In the genomic region with DNA sequence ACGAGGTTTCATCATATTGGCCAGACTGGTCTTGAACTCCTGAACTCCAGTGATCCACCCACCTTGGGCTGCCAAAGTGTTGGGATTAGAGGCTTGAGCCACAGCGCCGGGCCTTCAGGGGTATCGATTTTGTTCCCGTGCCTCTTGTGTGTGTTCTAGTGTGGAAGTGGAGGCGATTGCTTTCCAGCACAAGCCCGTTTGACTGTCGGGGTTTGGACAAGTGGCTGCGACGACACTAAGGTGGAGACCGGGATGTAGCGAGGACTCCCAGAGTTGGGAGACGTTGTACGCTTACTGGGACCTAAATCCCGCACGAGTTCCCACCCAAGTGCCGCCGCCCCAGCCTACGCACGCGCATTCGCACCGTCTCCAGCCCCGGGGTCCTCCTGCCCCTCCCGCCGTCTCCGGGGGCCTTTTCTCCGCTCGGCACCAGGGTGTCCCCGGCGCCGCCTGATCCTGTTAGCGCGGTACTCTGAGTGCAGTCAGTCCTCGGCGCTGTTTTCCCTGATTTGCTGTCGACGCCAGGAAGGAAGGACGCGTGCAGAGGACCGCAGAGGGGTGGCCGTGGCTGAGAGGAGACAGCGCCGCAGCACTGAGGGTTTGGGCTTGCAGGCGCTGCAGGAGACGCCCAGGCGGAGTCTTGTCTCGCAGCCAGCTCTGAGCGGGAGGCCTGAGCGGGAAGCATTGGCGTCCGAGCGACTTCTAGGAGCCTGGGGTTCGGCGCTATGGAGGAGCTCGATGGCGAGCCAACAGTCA, we compare ENCODE assay signal across 1 cellular context.
A peak's percentile ranks its signal among the peaks of the same experiment; 100 is the strongest.
TF ChIP-seq lines count a peak whose summit lies in the region.

A gene with protein sequence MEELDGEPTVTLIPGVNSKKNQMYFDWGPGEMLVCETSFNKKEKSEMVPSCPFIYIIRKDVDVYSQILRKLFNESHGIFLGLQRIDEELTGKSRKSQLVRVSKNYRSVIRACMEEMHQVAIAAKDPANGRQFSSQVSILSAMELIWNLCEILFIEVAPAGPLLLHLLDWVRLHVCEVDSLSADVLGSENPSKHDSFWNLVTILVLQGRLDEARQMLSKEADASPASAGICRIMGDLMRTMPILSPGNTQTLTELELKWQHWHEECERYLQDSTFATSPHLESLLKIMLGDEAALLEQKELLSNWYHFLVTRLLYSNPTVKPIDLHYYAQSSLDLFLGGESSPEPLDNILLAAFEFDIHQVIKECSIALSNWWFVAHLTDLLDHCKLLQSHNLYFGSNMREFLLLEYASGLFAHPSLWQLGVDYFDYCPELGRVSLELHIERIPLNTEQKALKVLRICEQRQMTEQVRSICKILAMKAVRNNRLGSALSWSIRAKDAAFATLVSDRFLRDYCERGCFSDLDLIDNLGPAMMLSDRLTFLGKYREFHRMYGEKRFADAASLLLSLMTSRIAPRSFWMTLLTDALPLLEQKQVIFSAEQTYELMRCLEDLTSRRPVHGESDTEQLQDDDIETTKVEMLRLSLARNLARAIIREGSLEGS (plus strand): TSS at position 643 of the 756 bp plus-strand sequence. CDS start 83 bp downstream, at position 726.

TF ChIP-seq in K562, 482 proteins besides CTCF, POLR2A, EP300 and RAD21 (continued from another document and continues in another):
- TF ChIP-seq, protein P1, sequence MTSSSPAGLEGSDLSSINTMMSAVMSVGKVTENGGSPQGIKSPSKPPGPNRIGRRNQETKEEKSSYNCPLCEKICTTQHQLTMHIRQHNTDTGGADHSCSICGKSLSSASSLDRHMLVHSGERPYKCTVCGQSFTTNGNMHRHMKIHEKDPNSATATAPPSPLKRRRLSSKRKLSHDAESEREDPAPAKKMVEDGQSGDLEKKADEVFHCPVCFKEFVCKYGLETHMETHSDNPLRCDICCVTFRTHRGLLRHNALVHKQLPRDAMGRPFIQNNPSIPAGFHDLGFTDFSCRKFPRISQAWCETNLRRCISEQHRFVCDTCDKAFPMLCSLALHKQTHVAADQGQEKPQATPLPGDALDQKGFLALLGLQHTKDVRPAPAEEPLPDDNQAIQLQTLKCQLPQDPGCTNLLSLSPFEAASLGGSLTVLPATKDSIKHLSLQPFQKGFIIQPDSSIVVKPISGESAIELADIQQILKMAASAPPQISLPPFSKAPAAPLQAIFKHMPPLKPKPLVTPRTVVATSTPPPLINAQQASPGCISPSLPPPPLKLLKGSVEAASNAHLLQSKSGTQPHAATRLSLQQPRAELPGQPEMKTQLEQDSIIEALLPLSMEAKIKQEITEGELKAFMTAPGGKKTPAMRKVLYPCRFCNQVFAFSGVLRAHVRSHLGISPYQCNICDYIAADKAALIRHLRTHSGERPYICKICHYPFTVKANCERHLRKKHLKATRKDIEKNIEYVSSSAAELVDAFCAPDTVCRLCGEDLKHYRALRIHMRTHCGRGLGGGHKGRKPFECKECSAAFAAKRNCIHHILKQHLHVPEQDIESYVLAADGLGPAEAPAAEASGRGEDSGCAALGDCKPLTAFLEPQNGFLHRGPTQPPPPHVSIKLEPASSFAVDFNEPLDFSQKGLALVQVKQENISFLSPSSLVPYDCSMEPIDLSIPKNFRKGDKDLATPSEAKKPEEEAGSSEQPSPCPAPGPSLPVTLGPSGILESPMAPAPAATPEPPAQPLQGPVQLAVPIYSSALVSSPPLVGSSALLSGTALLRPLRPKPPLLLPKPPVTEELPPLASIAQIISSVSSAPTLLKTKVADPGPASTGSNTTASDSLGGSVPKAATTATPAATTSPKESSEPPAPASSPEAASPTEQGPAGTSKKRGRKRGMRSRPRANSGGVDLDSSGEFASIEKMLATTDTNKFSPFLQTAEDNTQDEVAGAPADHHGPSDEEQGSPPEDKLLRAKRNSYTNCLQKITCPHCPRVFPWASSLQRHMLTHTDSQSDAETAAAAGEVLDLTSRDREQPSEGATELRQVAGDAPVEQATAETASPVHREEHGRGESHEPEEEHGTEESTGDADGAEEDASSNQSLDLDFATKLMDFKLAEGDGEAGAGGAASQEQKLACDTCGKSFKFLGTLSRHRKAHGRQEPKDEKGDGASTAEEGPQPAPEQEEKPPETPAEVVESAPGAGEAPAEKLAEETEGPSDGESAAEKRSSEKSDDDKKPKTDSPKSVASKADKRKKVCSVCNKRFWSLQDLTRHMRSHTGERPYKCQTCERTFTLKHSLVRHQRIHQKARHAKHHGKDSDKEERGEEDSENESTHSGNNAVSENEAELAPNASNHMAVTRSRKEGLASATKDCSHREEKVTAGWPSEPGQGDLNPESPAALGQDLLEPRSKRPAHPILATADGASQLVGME (CRISPR knock-in tag; IDR thresholded peaks at IDR 0.05), result no peak
- TF ChIP-seq, protein P2, sequence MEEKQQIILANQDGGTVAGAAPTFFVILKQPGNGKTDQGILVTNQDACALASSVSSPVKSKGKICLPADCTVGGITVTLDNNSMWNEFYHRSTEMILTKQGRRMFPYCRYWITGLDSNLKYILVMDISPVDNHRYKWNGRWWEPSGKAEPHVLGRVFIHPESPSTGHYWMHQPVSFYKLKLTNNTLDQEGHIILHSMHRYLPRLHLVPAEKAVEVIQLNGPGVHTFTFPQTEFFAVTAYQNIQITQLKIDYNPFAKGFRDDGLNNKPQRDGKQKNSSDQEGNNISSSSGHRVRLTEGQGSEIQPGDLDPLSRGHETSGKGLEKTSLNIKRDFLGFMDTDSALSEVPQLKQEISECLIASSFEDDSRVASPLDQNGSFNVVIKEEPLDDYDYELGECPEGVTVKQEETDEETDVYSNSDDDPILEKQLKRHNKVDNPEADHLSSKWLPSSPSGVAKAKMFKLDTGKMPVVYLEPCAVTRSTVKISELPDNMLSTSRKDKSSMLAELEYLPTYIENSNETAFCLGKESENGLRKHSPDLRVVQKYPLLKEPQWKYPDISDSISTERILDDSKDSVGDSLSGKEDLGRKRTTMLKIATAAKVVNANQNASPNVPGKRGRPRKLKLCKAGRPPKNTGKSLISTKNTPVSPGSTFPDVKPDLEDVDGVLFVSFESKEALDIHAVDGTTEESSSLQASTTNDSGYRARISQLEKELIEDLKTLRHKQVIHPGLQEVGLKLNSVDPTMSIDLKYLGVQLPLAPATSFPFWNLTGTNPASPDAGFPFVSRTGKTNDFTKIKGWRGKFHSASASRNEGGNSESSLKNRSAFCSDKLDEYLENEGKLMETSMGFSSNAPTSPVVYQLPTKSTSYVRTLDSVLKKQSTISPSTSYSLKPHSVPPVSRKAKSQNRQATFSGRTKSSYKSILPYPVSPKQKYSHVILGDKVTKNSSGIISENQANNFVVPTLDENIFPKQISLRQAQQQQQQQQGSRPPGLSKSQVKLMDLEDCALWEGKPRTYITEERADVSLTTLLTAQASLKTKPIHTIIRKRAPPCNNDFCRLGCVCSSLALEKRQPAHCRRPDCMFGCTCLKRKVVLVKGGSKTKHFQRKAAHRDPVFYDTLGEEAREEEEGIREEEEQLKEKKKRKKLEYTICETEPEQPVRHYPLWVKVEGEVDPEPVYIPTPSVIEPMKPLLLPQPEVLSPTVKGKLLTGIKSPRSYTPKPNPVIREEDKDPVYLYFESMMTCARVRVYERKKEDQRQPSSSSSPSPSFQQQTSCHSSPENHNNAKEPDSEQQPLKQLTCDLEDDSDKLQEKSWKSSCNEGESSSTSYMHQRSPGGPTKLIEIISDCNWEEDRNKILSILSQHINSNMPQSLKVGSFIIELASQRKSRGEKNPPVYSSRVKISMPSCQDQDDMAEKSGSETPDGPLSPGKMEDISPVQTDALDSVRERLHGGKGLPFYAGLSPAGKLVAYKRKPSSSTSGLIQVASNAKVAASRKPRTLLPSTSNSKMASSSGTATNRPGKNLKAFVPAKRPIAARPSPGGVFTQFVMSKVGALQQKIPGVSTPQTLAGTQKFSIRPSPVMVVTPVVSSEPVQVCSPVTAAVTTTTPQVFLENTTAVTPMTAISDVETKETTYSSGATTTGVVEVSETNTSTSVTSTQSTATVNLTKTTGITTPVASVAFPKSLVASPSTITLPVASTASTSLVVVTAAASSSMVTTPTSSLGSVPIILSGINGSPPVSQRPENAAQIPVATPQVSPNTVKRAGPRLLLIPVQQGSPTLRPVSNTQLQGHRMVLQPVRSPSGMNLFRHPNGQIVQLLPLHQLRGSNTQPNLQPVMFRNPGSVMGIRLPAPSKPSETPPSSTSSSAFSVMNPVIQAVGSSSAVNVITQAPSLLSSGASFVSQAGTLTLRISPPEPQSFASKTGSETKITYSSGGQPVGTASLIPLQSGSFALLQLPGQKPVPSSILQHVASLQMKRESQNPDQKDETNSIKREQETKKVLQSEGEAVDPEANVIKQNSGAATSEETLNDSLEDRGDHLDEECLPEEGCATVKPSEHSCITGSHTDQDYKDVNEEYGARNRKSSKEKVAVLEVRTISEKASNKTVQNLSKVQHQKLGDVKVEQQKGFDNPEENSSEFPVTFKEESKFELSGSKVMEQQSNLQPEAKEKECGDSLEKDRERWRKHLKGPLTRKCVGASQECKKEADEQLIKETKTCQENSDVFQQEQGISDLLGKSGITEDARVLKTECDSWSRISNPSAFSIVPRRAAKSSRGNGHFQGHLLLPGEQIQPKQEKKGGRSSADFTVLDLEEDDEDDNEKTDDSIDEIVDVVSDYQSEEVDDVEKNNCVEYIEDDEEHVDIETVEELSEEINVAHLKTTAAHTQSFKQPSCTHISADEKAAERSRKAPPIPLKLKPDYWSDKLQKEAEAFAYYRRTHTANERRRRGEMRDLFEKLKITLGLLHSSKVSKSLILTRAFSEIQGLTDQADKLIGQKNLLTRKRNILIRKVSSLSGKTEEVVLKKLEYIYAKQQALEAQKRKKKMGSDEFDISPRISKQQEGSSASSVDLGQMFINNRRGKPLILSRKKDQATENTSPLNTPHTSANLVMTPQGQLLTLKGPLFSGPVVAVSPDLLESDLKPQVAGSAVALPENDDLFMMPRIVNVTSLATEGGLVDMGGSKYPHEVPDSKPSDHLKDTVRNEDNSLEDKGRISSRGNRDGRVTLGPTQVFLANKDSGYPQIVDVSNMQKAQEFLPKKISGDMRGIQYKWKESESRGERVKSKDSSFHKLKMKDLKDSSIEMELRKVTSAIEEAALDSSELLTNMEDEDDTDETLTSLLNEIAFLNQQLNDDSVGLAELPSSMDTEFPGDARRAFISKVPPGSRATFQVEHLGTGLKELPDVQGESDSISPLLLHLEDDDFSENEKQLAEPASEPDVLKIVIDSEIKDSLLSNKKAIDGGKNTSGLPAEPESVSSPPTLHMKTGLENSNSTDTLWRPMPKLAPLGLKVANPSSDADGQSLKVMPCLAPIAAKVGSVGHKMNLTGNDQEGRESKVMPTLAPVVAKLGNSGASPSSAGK (IDR thresholded peaks at IDR 0.05), result peak; percentile 92
- no peak for TF ChIP-seq YBX1 (IDR thresholded peaks at IDR 0.05)
- no peak for TF ChIP-seq BCL6 (CRISPR knock-in tag; IDR thresholded peaks at IDR 0.05)
- no peak for TF ChIP-seq JUNB (CRISPR knock-in tag; conservative IDR thresholded peaks at IDR 0.05)
- no peak for TF ChIP-seq TSC22D4 (tag; IDR thresholded peaks at IDR 0.05)
- TF ChIP-seq RCOR1 (IDR thresholded peaks at IDR 0.05; ENCODE audit: borderline replicate concordance in 1 of 2, low read depth in 2 of 2, low read length in 2 of 2), result no peak; a peak in 1 of 4 replicates
- TF ChIP-seq EZH2 (IDR thresholded peaks at IDR 0.05; ENCODE audit: borderline replicate concordance, low read depth, low read length), result no peak
- peak; percentile 41 for TF ChIP-seq PHF20 (IDR thresholded peaks at IDR 0.05; ENCODE audit: partially characterized antibody)
- TF ChIP-seq, protein P3, sequence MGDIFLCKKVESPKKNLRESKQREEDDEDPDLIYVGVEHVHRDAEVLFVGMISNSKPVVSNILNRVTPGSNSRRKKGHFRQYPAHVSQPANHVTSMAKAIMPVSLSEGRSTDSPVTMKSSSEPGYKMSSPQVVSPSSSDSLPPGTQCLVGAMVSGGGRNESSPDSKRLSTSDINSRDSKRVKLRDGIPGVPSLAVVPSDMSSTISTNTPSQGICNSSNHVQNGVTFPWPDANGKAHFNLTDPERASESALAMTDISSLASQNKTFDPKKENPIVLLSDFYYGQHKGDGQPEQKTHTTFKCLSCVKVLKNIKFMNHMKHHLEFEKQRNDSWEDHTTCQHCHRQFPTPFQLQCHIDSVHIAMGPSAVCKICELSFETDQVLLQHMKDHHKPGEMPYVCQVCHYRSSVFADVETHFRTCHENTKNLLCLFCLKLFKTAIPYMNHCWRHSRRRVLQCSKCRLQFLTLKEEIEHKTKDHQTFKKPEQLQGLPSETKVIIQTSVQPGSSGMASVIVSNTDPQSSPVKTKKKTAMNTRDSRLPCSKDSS (IDR thresholded peaks at IDR 0.05; ENCODE audit: low read depth, partially characterized antibody), result no peak
- no peak for TF ChIP-seq ZFP36 (IDR thresholded peaks at IDR 0.05; ENCODE audit: low read depth, low read length, partially characterized antibody)
- TF ChIP-seq NONO (IDR thresholded peaks at IDR 0.05; ENCODE audit: low read depth in 2 of 2, low read length in 1 of 2), result 0 out of 4 replicates have a peak, but pooled peaks of 1 of the 2 experiments have one; percentile 4
- TF ChIP-seq MED1 (CRISPR knock-in tag; IDR thresholded peaks at IDR 0.05; ENCODE audit: borderline replicate concordance), result no peak
- TF ChIP-seq CREM (IDR thresholded peaks at IDR 0.05; ENCODE audit: low read depth), result peak; percentile 6; the same call in 1 of the 2 replicates
- peak; percentile 73 for TF ChIP-seq HNRNPLL (IDR thresholded peaks at IDR 0.05; ENCODE audit: low read depth, low read length, poor library complexity, severe bottlenecking)
- TF ChIP-seq, protein P4, sequence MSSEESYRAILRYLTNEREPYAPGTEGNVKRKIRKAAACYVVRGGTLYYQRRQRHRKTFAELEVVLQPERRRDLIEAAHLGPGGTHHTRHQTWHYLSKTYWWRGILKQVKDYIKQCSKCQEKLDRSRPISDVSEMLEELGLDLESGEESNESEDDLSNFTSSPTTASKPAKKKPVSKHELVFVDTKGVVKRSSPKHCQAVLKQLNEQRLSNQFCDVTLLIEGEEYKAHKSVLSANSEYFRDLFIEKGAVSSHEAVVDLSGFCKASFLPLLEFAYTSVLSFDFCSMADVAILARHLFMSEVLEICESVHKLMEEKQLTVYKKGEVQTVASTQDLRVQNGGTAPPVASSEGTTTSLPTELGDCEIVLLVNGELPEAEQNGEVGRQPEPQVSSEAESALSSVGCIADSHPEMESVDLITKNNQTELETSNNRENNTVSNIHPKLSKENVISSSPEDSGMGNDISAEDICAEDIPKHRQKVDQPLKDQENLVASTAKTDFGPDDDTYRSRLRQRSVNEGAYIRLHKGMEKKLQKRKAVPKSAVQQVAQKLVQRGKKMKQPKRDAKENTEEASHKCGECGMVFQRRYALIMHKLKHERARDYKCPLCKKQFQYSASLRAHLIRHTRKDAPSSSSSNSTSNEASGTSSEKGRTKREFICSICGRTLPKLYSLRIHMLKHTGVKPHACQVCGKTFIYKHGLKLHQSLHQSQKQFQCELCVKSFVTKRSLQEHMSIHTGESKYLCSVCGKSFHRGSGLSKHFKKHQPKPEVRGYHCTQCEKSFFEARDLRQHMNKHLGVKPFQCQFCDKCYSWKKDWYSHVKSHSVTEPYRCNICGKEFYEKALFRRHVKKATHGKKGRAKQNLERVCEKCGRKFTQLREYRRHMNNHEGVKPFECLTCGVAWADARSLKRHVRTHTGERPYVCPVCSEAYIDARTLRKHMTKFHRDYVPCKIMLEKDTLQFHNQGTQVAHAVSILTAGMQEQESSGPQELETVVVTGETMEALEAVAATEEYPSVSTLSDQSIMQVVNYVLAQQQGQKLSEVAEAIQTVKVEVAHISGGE (CRISPR knock-in tag; IDR thresholded peaks at IDR 0.05), result 0 out of 6 replicates have a peak, but pooled peaks of 1 of the 3 experiments have one; percentile 45
- TF ChIP-seq FOS (IDR thresholded peaks at IDR 0.05; ENCODE audit: extremely low read depth, insufficient read length), result no peak
- TF ChIP-seq POLR2AphosphoS2 (IDR thresholded peaks at IDR 0.05; ENCODE audit: low read length), result peak; percentile 69; the same call in 1 of the 2 replicates
- TF ChIP-seq, protein P5, sequence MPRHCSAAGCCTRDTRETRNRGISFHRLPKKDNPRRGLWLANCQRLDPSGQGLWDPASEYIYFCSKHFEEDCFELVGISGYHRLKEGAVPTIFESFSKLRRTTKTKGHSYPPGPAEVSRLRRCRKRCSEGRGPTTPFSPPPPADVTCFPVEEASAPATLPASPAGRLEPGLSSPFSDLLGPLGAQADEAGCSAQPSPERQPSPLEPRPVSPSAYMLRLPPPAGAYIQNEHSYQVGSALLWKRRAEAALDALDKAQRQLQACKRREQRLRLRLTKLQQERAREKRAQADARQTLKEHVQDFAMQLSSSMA (CRISPR knock-in tag; IDR thresholded peaks at IDR 0.05), result no peak
- TF ChIP-seq RBM15 (IDR thresholded peaks at IDR 0.05; ENCODE audit: insufficient read depth, low read length), result no peak
- no peak for TF ChIP-seq ZNF274 (IDR thresholded peaks at IDR 0.05; ENCODE audit: borderline replicate concordance, low read depth, low read length)
